8 cellular contexts compared by ENCODE assay signal in the genomic region with DNA sequence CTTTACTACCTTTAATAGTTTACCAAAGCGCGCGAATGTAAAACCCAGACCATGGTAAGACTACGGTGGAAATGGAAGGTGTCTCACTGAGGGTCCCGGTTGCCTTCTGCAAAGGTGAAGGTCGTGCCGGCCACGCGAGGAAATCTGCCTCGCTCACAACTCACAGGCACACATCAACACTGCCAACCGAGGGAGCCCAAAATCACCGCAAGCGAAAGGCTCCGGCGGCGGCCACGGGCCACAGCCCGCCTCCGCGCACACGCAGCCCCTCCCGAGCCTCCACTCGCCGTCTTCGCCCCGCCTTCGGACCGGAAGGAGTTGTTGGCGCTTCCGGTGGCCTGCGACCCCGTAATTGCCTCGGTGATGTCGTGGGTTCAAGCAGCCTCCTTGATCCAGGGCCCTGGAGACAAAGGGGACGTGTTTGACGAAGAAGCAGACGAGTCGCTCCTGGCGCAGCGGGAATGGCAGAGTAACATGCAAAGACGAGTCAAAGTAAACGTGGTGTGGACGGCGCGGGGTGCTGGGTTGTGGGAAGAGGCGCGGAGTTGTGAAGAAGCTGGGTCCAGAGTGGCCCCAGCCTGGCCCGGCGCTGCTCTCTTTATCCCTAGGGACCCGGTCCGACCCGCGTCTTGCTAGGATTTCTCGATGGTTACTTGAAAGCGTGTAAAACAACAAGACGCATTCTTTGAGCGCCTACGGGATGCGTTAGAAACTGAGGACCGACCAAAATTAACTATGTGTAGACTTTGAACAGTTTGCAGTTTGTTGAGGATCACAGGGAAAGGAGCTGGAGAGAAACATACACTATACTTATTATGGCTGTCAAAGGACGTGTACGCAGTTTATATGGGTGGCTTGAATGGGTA. TPM values are rescaled to one million over a fixed set of nuclear protein-coding genes. Genes with fewer than 3 reads are reported as not detected.
DNase-seq lines count a peak whose midpoint lies in the region; ATAC-seq and TF ChIP-seq lines count a peak whose summit lies in the region.

A gene with protein sequence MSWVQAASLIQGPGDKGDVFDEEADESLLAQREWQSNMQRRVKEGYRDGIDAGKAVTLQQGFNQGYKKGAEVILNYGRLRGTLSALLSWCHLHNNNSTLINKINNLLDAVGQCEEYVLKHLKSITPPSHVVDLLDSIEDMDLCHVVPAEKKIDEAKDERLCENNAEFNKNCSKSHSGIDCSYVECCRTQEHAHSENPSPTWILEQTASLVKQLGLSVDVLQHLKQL (plus strand): TSS at position 349 of the 866 bp plus-strand sequence. CDS start 15 bp downstream, at position 364.

- H3K4me1 Mint-ChIP-seq in T-helper 1 cell treated with Interleukin-12 subunit alpha and Interleukin-12 subunit beta and Interleukin-4 antibody, amounts not matched to agents 30 μg/mL and 1 μg/mL, for 36 hours (ENCODE audit: low read depth): peaks cover 18% of the 10 kb centered on the region

- TF ChIP-seq CTCF in left ventricle myocardium inferior (IDR thresholded peaks at IDR 0.05; ENCODE audit: borderline replicate concordance) (no peak), prostate gland (IDR thresholded peaks at IDR 0.05) (no peak)

- peaks cover 23% of the 10 kb centered on the region for H3K4me1 ChIP-seq in left ventricle myocardium inferior
- no peaks in the 10 kb centered on the region for H3K4me1 ChIP-seq in prostate gland (replicated peaks)

- H3K4me3 ChIP-seq in left ventricle myocardium inferior (peak within 1 kb of the TSS; percentile 80), prostate gland (peak within 1 kb of the TSS; percentile 62 to 63)

- H3K4me3 Mint-ChIP-seq in T-helper 1 cell treated with Interleukin-12 subunit alpha and Interleukin-12 subunit beta and Interleukin-4 antibody, amounts not matched to agents 30 μg/mL and 1 μg/mL, for 36 hours: peak within 1 kb of the TSS; percentile 99

- intact Hi-C loops in left ventricle myocardium inferior (cut with micrococcal nuclease): no loop called here
- intact Hi-C loops in prostate gland (cut with DNase I): no loop called here

- peak within 1 kb of the TSS; percentile 79 for H3K27ac ChIP-seq in left ventricle myocardium inferior (replicated peaks)
- peak within 1 kb of the TSS; percentile 77 to 78 for H3K27ac ChIP-seq in prostate gland

- peak within 1 kb of the TSS; percentile 93 for H3K27ac Mint-ChIP-seq in T-helper 1 cell treated with Interleukin-12 subunit alpha and Interleukin-12 subunit beta and Interleukin-4 antibody, amounts not matched to agents 30 μg/mL and 1 μg/mL, for 36 hours

- under 1% methylated on average over 62 of the region's 62 CpGs for WGBS in prostate gland

- peak; percentile 99 for ATAC-seq in HG02852 (IDR thresholded peaks at IDR 0.05; ENCODE audit: unreplicated experiment)

- H3K9me3 ChIP-seq in left ventricle myocardium inferior (replicated peaks) (no peaks in the 10 kb centered on the region), prostate gland (no peaks in the 10 kb centered on the region)

- TF ChIP-seq POLR2A in GM15510 (IDR thresholded peaks at IDR 0.05; ENCODE audit: borderline replicate concordance, extremely low read depth, insufficient read length) (peak; percentile 94), prostate gland (IDR thresholded peaks at IDR 0.05) (peak; percentile 39)

- no peaks in the 10 kb centered on the region for H3K9me3 Mint-ChIP-seq in T-helper 1 cell treated with Interleukin-12 subunit alpha and Interleukin-12 subunit beta and Interleukin-4 antibody, amounts not matched to agents 30 μg/mL and 1 μg/mL, for 36 hours

- no peaks in the 10 kb centered on the region for H3K27me3 ChIP-seq in left ventricle myocardium inferior (ENCODE audit: low read depth)
- H3K27me3 ChIP-seq in prostate gland (replicated peaks; ENCODE audit: insufficient read depth): no peaks in the 10 kb centered on the region

- H3K36me3 ChIP-seq in left ventricle myocardium inferior (peaks cover 9% of the 10 kb centered on the region), prostate gland (no peaks in the 10 kb centered on the region)

- H3K36me3 Mint-ChIP-seq in T-helper 1 cell treated with Interleukin-12 subunit alpha and Interleukin-12 subunit beta and Interleukin-4 antibody, amounts not matched to agents 30 μg/mL and 1 μg/mL, for 36 hours (ENCODE audit: low read depth): peaks cover 22% of the 10 kb centered on the region

- peaks cover 8% of the 10 kb centered on the region for H3K27me3 Mint-ChIP-seq in T-helper 1 cell treated with Interleukin-12 subunit alpha and Interleukin-12 subunit beta and Interleukin-4 antibody, amounts not matched to agents 30 μg/mL and 1 μg/mL, for 36 hours (ENCODE audit: low read depth)

- DNase-seq in NCI-H1436 treated with DMSO at 0.1 percent for 48 hours (lab: John Stamatoyannopoulos, UW) (peak; percentile 16), amniotic stem cell (lab: John Stamatoyannopoulos, UW) (peak; percentile 36), left ventricle myocardium inferior (peak; percentile 85), prostate gland (ENCODE audit: low spot score) (peak; percentile 60), ureter (ENCODE audit: low spot score) (peak; percentile 88)

RNA-seq across cellular contexts. Expression of the gene that starts here (rescaled TPM):
- 18.6 TPM for total RNA-seq in left ventricle myocardium inferior
- total RNA-seq in prostate gland: 10 to 100 TPM in 1 of 2 donors, 1 to 10 TPM in 1; 9.8 to 28.3 TPM
- 24.8 TPM for total RNA-seq in ureter

Comparison
In these comparisons a context has a peak if more than half of its experiments do, and no peak if none do; other contexts are left out.
1. Peak in every context shown above with its lines: DNase-seq, ATAC-seq, H3K4me3 ChIP-seq and H3K27ac ChIP-seq.
2. DNase-seq: peak in every context shown above with its lines; median percentile 88 in ureter; 85 in left ventricle myocardium inferior; 60 in prostate gland; 36 in amniotic stem cell; 16 in NCI-H1436 treated with DMSO at 0.1 percent for 48 hours.